3 cellular contexts compared by ENCODE assay signal in genomic region chr15:41495736-41496599, GRCh38.
TF ChIP-seq lines count a peak whose summit lies in the region.

No MANE protein-coding gene starts in this region.

TF ChIP-seq in SK-N-SH, 30 proteins besides CTCF, POLR2A, EP300 and RAD21 (continues in another document):
- TF ChIP-seq REST (IDR thresholded peaks at IDR 0.05; ENCODE audit: low read depth, low read length): no peak
- TF ChIP-seq SIN3A (IDR thresholded peaks at IDR 0.05; ENCODE audit: borderline replicate concordance, low read depth, low read length): no peak
- TF ChIP-seq GATA2 (CRISPR knock-in tag; IDR thresholded peaks at IDR 0.05): no peak
- no peak for TF ChIP-seq TAF1 (IDR thresholded peaks at IDR 0.05; ENCODE audit: borderline replicate concordance, low read depth, low read length)
- TF ChIP-seq RXRA (IDR thresholded peaks at IDR 0.05; ENCODE audit: borderline replicate concordance, low read depth): no peak
- TF ChIP-seq USF2 (IDR thresholded peaks at IDR 0.05; ENCODE audit: borderline replicate concordance, low read depth, low read length): no peak
- TF ChIP-seq GABPA (IDR thresholded peaks at IDR 0.05; ENCODE audit: low read depth): no peak
- TF ChIP-seq IRF3 (IDR thresholded peaks at IDR 0.05; ENCODE audit: low read depth, low read length): no peak
- TF ChIP-seq RCOR1 (IDR thresholded peaks at IDR 0.05; ENCODE audit: low read length): no peak
- no peak for TF ChIP-seq PBX3 (IDR thresholded peaks at IDR 0.05)
- no peak for TF ChIP-seq SMC3 (IDR thresholded peaks at IDR 0.05; ENCODE audit: low read depth, low read length)
- no peak for TF ChIP-seq FOXJ3 (CRISPR knock-in tag; IDR thresholded peaks at IDR 0.05)
- TF ChIP-seq RFX5 (IDR thresholded peaks at IDR 0.05; ENCODE audit: low read length): no peak

TF ChIP-seq in SK-N-SH treated with all-trans-retinoic acid at 6 μM for 48 hours, 23 proteins besides CTCF, POLR2A, EP300 and RAD21:
- TF ChIP-seq CSDC2 (CRISPR knock-in tag; IDR thresholded peaks at IDR 0.05) (no peak), ZFP3 (CRISPR knock-in tag; IDR thresholded peaks at IDR 0.05) (no peak), ISL1 (CRISPR knock-in tag; IDR thresholded peaks at IDR 0.05) (no peak), GLIS3 (CRISPR knock-in tag; IDR thresholded peaks at IDR 0.05) (no peak), TOX (CRISPR knock-in tag; IDR thresholded peaks at IDR 0.05; ENCODE audit: borderline replicate concordance) (no peak), PPARA (CRISPR knock-in tag; IDR thresholded peaks at IDR 0.05; ENCODE audit: borderline replicate concordance) (no peak), ZFP30 (CRISPR knock-in tag; IDR thresholded peaks at IDR 0.05) (no peak), OSR1 (CRISPR knock-in tag; IDR thresholded peaks at IDR 0.05) (no peak), ZNF565 (CRISPR knock-in tag; conservative IDR thresholded peaks at IDR 0.05; ENCODE audit: low read depth) (no peak), SNAI2 (CRISPR knock-in tag; IDR thresholded peaks at IDR 0.05) (no peak), RARB (CRISPR knock-in tag; IDR thresholded peaks at IDR 0.05) (no peak), POU6F1 (CRISPR knock-in tag; IDR thresholded peaks at IDR 0.05; ENCODE audit: borderline replicate concordance, low read depth) (no peak)
TF ChIP-seq in SK-N-SH treated with all-trans-retinoic acid at 6 μM for 48 hours: peak in this region for 0.

TF ChIP-seq in HepG2, 621 proteins besides CTCF, POLR2A, EP300 and RAD21 (continues in another document):
- TF ChIP-seq ZNF574 (CRISPR knock-in tag; IDR thresholded peaks at IDR 0.05) (peak; percentile 91), MYPOP (CRISPR knock-in tag; IDR thresholded peaks at IDR 0.05) (peak; percentile 75; the same call in 1 of the 2 replicates), TP53 (CRISPR knock-in tag; conservative IDR thresholded peaks at IDR 0.05) (no peak), BRCA1 (CRISPR knock-in tag; IDR thresholded peaks at IDR 0.05) (no peak), ZNF558 (CRISPR knock-in tag; IDR thresholded peaks at IDR 0.05; ENCODE audit: borderline replicate concordance) (peak; percentile 54; the same call in 1 of the 2 replicates), TERF1 (CRISPR knock-in tag; IDR thresholded peaks at IDR 0.05) (no peak), JUND (CRISPR knock-in tag; IDR thresholded peaks at IDR 0.05) (no peak), XRCC5 (optimal IDR thresholded peaks at IDR 0.05; ENCODE audit: low read length) (peak; percentile 75), CEBPZ (IDR thresholded peaks at IDR 0.05; ENCODE audit: low read length) (no peak), ZNF891 (CRISPR knock-in tag; IDR thresholded peaks at IDR 0.05) (peak; percentile 96; the same call in 1 of the 2 replicates), ZKSCAN8 (CRISPR knock-in tag; IDR thresholded peaks at IDR 0.05; ENCODE audit: borderline replicate concordance) (no peak; the same call in 1 of the 2 replicates), ZMYM4 (CRISPR knock-in tag; IDR thresholded peaks at IDR 0.05) (peak; percentile 57; the same call in 1 of the 2 replicates), NFRKB (IDR thresholded peaks at IDR 0.05) (no peak), ZNF30 (CRISPR knock-in tag; IDR thresholded peaks at IDR 0.05) (no peak), ZNF713 (CRISPR knock-in tag; IDR thresholded peaks at IDR 0.05) (0 out of 2 replicates have a peak, but pooled peaks have one; percentile 53), FOXC1 (CRISPR knock-in tag; IDR thresholded peaks at IDR 0.05; ENCODE audit: borderline replicate concordance) (no peak; the same call in 1 of the 2 replicates), CSRNP1 (CRISPR knock-in tag; IDR thresholded peaks at IDR 0.05) (peak; percentile 67), DNMT3B (CRISPR knock-in tag; conservative IDR thresholded peaks at IDR 0.05) (peak; percentile 61; the same call in 1 of the 2 replicates), SMAD9 (CRISPR knock-in tag; IDR thresholded peaks at IDR 0.05) (no peak), ZXDC (CRISPR knock-in tag; IDR thresholded peaks at IDR 0.05) (peak; percentile 65; the same call in 1 of the 2 replicates), ATF5 (CRISPR knock-in tag; IDR thresholded peaks at IDR 0.05; ENCODE audit: low read depth) (no peak; the same call in 1 of the 2 replicates), SKI (IDR thresholded peaks at IDR 0.05; ENCODE audit: partially characterized antibody) (peak; percentile 80), THAP7 (CRISPR knock-in tag; IDR thresholded peaks at IDR 0.05) (peak; percentile 79; the same call in 1 of the 2 replicates), ZNF747 (CRISPR knock-in tag; IDR thresholded peaks at IDR 0.05; ENCODE audit: borderline replicate concordance) (peak; percentile 56; the same call in 1 of the 2 replicates), GATAD1 (CRISPR knock-in tag; IDR thresholded peaks at IDR 0.05) (peak; percentile 76), NFYC (CRISPR knock-in tag; IDR thresholded peaks at IDR 0.05) (no peak), IRF1 (CRISPR knock-in tag; IDR thresholded peaks at IDR 0.05; ENCODE audit: low read depth) (no peak), ADNP (CRISPR knock-in tag; IDR thresholded peaks at IDR 0.05) (peak; percentile 42; the same call in 1 of the 2 replicates), KLF11 (CRISPR knock-in tag; IDR thresholded peaks at IDR 0.05) (peak; percentile 75), ZNF597 (CRISPR knock-in tag; IDR thresholded peaks at IDR 0.05) (no peak)
